12 cellular contexts compared by ENCODE assay signal in genomic region chr11:8767466-8768142, GRCh38.
DNase-seq lines count a peak whose midpoint lies in the region; ATAC-seq and TF ChIP-seq lines count a peak whose summit lies in the region.
"Had no signal": no experiment of that assay in that cellular context is flagged by ENCODE, and none has a peak within 500 bp of the region (broad histone marks: within the 10 kb centered on the region; RNA-seq: fewer than 3 reads in every experiment).

No MANE protein-coding gene starts in this region.

- H3K4me3 ChIP-seq in HUES48 (ENCODE audit: low read depth, low read length) (no peak overlapping the region), lower lobe of right lung (no peak overlapping the region), thoracic aorta (no peak overlapping the region)
- H3K4me3 ChIP-seq: Peyer's patch had no signal

- H3K4me1 ChIP-seq in HUES48 (ENCODE audit: control insufficient read depth, insufficient read depth, low read length): peaks cover 20% of the 10 kb centered on the region
- peaks cover 12% of the 10 kb centered on the region for H3K4me1 ChIP-seq in lower lobe of right lung
- peaks cover 45 to 64% of the 10 kb centered on the region in 2 donors for H3K4me1 ChIP-seq in thoracic aorta (ENCODE audit: control insufficient read depth in 1 of 2, low read depth in 2 of 2)

- H3K9me3 ChIP-seq in HUES48 (ENCODE audit: control insufficient read depth, insufficient read depth, low read length) (no peaks in the 10 kb centered on the region), lower lobe of right lung (no peaks in the 10 kb centered on the region), thoracic aorta (no peaks in the 10 kb centered on the region)
- H3K9me3 ChIP-seq: Peyer's patch had no signal

- DNase-seq in astrocyte of the hippocampus (ENCODE audit: low read depth, low spot score) (peak; percentile 57), lower lobe of right lung (no peak), thoracic aorta (ENCODE audit: low spot score) (no peak), glomerular visceral epithelial cell (ENCODE audit: extremely low spot score) (no peak), SKM-1 treated with dmso at 0.1 percent for 144 hours (lab: John Stamatoyannopoulos, UW; ENCODE audit: unreplicated experiment) (no peak), NCI-H2227 treated with DMSO at 0.1 percent for 48 hours (lab: John Stamatoyannopoulos, UW) (no peak), iPS-NIHi11 (ENCODE audit: low spot score) (no peak)
- DNase-seq: activated naive CD4-positive, alpha-beta T cell treated with anti-CD3 and anti-CD28 coated beads, Interleukin-2, amount 10 ng/mL, durations not matched to agents 7 days and 5 days; NCI-H2029 treated with DMSO at 0.1 percent for 48 hours; Peyer's patch had no signal

- TF ChIP-seq CTCF in lower lobe of right lung (IDR thresholded peaks at IDR 0.05) (no peak), thoracic aorta (IDR thresholded peaks at IDR 0.05) (no peak)

- H3K27ac ChIP-seq in HUES48 (ENCODE audit: low read depth, low read length) (peak overlapping the region; percentile 53), lower lobe of right lung (peak overlapping the region; percentile 12), thoracic aorta (peak overlapping the region; percentile 75 to 86)

- H3K27me3 ChIP-seq in HUES48 (ENCODE audit: control insufficient read depth, insufficient read depth, low read length): no peaks in the 10 kb centered on the region
- no peaks in the 10 kb centered on the region for H3K27me3 ChIP-seq in lower lobe of right lung (ENCODE audit: low read depth)
- no peaks in the 10 kb centered on the region for H3K27me3 ChIP-seq in thoracic aorta (replicated peaks; ENCODE audit: insufficient read depth)
- H3K27me3 ChIP-seq: Peyer's patch had no signal

- H3K36me3 ChIP-seq in HUES48 (ENCODE audit: control insufficient read depth, insufficient read depth, low read length) (no peaks in the 10 kb centered on the region), lower lobe of right lung (no peaks in the 10 kb centered on the region), thoracic aorta (no peaks in the 10 kb centered on the region)
- H3K36me3 ChIP-seq: Peyer's patch had no signal

- intact Hi-C loops in lower lobe of right lung (cut with DNase I): no loop called here

- ATAC-seq in lower lobe of right lung: peak in 1 of 2 donors; percentile 42
- ATAC-seq in thoracic aorta (ENCODE audit: insufficient number of reproducible peaks, low FRiP score, low read depth): no peak
- ATAC-seq: activated CD4-positive, CD25-positive, alpha-beta regulatory T cell treated with anti-CD3 and anti-CD28 coated beads, Interleukin-2, amount 50 U/mL, for 24 hours had no signal

- H3K9ac ChIP-seq in HUES48 (ENCODE audit: low read depth, low read length): no peak overlapping the region

Comparison
In these comparisons a context has a peak if more than half of its experiments do, and no peak if none do; other contexts are left out.
1. H3K27ac ChIP-seq: peak in every context shown above with its lines; median percentile 80 in thoracic aorta; 53 in HUES48; 12 in lower lobe of right lung.